In genomic region chr7:148884299-148885022, GRCh38 we compare ENCODE assay signal across 8 cellular contexts.
A peak's percentile ranks its signal among the peaks of the same experiment; 100 is the strongest.
DNase-seq lines count a peak whose midpoint lies in the region; ATAC-seq and TF ChIP-seq lines count a peak whose summit lies in the region.

No MANE protein-coding gene starts in this region.

- H3K36me3 ChIP-seq in HUES6 (ENCODE audit: control insufficient read depth, insufficient read depth, low read length) (no peaks in the 10 kb centered on the region), OCI-LY1 (ENCODE audit: insufficient read depth, low read length) (peaks cover 5% of the 10 kb centered on the region), mucosa of rectum (ENCODE audit: control insufficient read depth in 2 of 2, insufficient read depth in 2 of 2, low read length in 2 of 2) (no peaks in the 10 kb centered on the region)

- peak overlapping the region; percentile 76 for H3K4me2 ChIP-seq in OCI-LY1 (ENCODE audit: low read length)

- no peaks in the 10 kb centered on the region for H3K9me2 ChIP-seq in OCI-LY1 (ENCODE audit: low read depth, low read length)

- no peaks in the 10 kb centered on the region for H3K27me3 ChIP-seq in HUES6 (ENCODE audit: control insufficient read depth, insufficient read depth, low read length)
- no peaks in the 10 kb centered on the region for H3K27me3 ChIP-seq in OCI-LY1 (ENCODE audit: insufficient read depth, low read length)
- H3K27me3 ChIP-seq in mucosa of rectum (ENCODE audit: control insufficient read depth in 2 of 2, insufficient read depth in 2 of 2, low read length in 2 of 2): no peaks in the 10 kb centered on the region

- peak; percentile 91 for ATAC-seq in GM21515 (IDR thresholded peaks at IDR 0.05; ENCODE audit: unreplicated experiment)

- H3K79me2 ChIP-seq in OCI-LY1 (ENCODE audit: insufficient read depth, low read length): peaks cover 42% of the 10 kb centered on the region

- no peak overlapping the region for H2AFZ ChIP-seq in OCI-LY1 (ENCODE audit: low read length)

- H3K27ac ChIP-seq in HUES6 (ENCODE audit: low read depth, low read length) (peak overlapping the region; percentile 98), OCI-LY1 (ENCODE audit: low read depth, low read length, poor library complexity, severe bottlenecking) (peak overlapping the region; percentile 76), epithelial cell of prostate (peak overlapping the region; percentile 62), mucosa of rectum (ENCODE audit: low read depth in 2 of 2, low read length in 2 of 2) (peak overlapping the region; percentile 91 to 94)

- H3K4me3 ChIP-seq in HUES6 (ENCODE audit: low read depth, low read length): peak overlapping the region; percentile 77
- peak overlapping the region; percentile 83 for H3K4me3 ChIP-seq in OCI-LY1 (ENCODE audit: low read depth, low read length, poor library complexity, severe bottlenecking)
- H3K4me3 ChIP-seq in mucosa of rectum (ENCODE audit: low read length in 2 of 2): peak overlapping the region; percentile 78 to 79

- H3K9ac ChIP-seq in HUES6 (ENCODE audit: low read length): peak overlapping the region; percentile 99
- peak overlapping the region; percentile 99 for H3K9ac ChIP-seq in OCI-LY1 (ENCODE audit: low read length)
- H3K9ac ChIP-seq in mucosa of rectum (ENCODE audit: low read depth in 1 of 2, low read length in 2 of 2): peak overlapping the region; percentile 60 to 79

- H3K9me3 ChIP-seq in HUES6 (ENCODE audit: control insufficient read depth, insufficient read depth, low read depth, low read length): no peaks in the 10 kb centered on the region
- no peaks in the 10 kb centered on the region for H3K9me3 ChIP-seq in OCI-LY1 (ENCODE audit: low read length)
- H3K9me3 ChIP-seq in mucosa of rectum (ENCODE audit: control insufficient read depth in 2 of 2, low read length in 2 of 2): no peaks in the 10 kb centered on the region

- H3K4me1 ChIP-seq in HUES6 (ENCODE audit: control insufficient read depth, insufficient read depth, low read length) (0 out of 2 replicates have a peak, but pooled peaks cover 4% of the 10 kb centered on the region), OCI-LY1 (ENCODE audit: insufficient read depth, low read length, severe bottlenecking) (peaks cover 27% of the 10 kb centered on the region), mucosa of rectum (ENCODE audit: control insufficient read depth in 2 of 2, insufficient read depth in 2 of 2, low read length in 2 of 2) (peaks cover 0 to 4% of the 10 kb centered on the region in 2 donors)

- H3F3A ChIP-seq in OCI-LY1 (ENCODE audit: insufficient read depth, low read length): peaks cover 5% of the 10 kb centered on the region; the same call in 1 of the 2 replicates

- H4K20me1 ChIP-seq in OCI-LY1 (ENCODE audit: insufficient read depth, low read length): peaks cover 8% of the 10 kb centered on the region; the same call in 1 of the 2 replicates

- no peak for TF ChIP-seq CTCF in OCI-LY1 (IDR thresholded peaks at IDR 0.05; ENCODE audit: low read length)

- peak; percentile 87 for DNase-seq in DMS 273 treated with DMSO at 0.1 percent for 48 hours (lab: John Stamatoyannopoulos, UW)
- DNase-seq in activated T-cell treated with anti-CD3 and anti-CD28 coated beads for 4 hours: peak; percentile 86
- peak; percentile 37 for DNase-seq in epithelial cell of prostate (ENCODE audit: low read depth, low spot score)
- peak; percentile 91 for DNase-seq in stimulated activated CD8-positive, alpha-beta memory T cell treated with anti-CD3 and anti-CD28 coated beads, Interleukin-4, amount 100 ng/mL, for 24 hours (ENCODE audit: low read depth)

Comparison
In these comparisons a context has a peak if more than half of its experiments do, and no peak if none do; other contexts are left out.
1. Peak in every context shown above with its lines: DNase-seq, ATAC-seq, H3K4me3 ChIP-seq and H3K27ac ChIP-seq.
2. DNase-seq: peak in every context shown above with its lines; median percentile 91 in stimulated activated CD8-positive, alpha-beta memory T cell treated with anti-CD3 and anti-CD28 coated beads, Interleukin-4, amount 100 ng/mL, for 24 hours; 87 in DMS 273 treated with DMSO at 0.1 percent for 48 hours; 86 in activated T-cell treated with anti-CD3 and anti-CD28 coated beads for 4 hours; 37 in epithelial cell of prostate.